Comparison of ENCODE assay signal across 8 cellular contexts in genomic region chr1:966135-966602, GRCh38. TPM values are rescaled to one million over a fixed set of nuclear protein-coding genes. Genes with fewer than 3 reads are reported as not detected.
DNase-seq lines count a peak whose midpoint lies in the region; ATAC-seq and TF ChIP-seq lines count a peak whose summit lies in the region.

PLEKHN1 (plus strand) TSS chr1:966482; CDS start chr1:966532, 50 bp downstream.

- peaks cover 11% of the 10 kb centered on the region for H3K4me1 Mint-ChIP-seq in activated CD8-positive, alpha-beta T cell treated with anti-CD3 and anti-CD28 coated beads for 36 hours (ENCODE audit: low read depth)

- TF ChIP-seq CTCF in activated CD8-positive, alpha-beta T cell treated with anti-CD3 and anti-CD28 coated beads for 36 hours (IDR thresholded peaks at IDR 0.05) = no peak
- no peak for TF ChIP-seq CTCF in sigmoid colon (IDR thresholded peaks at IDR 0.05)

- H3K36me3 ChIP-seq in sigmoid colon = peaks cover 0 to 14% (median 0%) of the 10 kb centered on the region in 4 donors

- 5% methylated on average over 24 of the region's 24 CpGs for WGBS in sigmoid colon, 2 donors

- H3K27me3 ChIP-seq in sigmoid colon = peaks cover 9 to 47% (median 30%) of the 10 kb centered on the region in 3 donors

- peaks cover 0 to 24% (median 19%) of the 10 kb centered on the region in 4 donors for H3K4me1 ChIP-seq in sigmoid colon

- ATAC-seq in HG03460 (IDR thresholded peaks at IDR 0.05; ENCODE audit: unreplicated experiment) (peak; percentile 35), left cardiac atrium (peak; percentile 39 to 62)
- peak; percentile 57 for ATAC-seq in activated CD8-positive, alpha-beta T cell treated with anti-CD3 and anti-CD28 coated beads for 36 hours

- H3K9me3 Mint-ChIP-seq in activated CD8-positive, alpha-beta T cell treated with anti-CD3 and anti-CD28 coated beads for 36 hours = peaks cover 2% of the 10 kb centered on the region

- POLR2A ChIA-PET in activated CD8-positive, alpha-beta T cell treated with anti-CD3 and anti-CD28 coated beads for 36 hours (lab: Charles Lee) = interaction anchor here (0.7 kb wide), 2 partner anchors 10 to 48 kb away, joined by 3 read pairs; partner anchors contain the start of gene ISG15

- intact Hi-C loops in activated CD8-positive, alpha-beta T cell treated with anti-CD3 and anti-CD28 coated beads for 36 hours (cut with micrococcal nuclease) = no loop called here
- intact Hi-C loops in left cardiac atrium (cut with DNase I) (no loop called here), sigmoid colon (cut with DNase I) (no loop called here)

- peaks cover 8% of the 10 kb centered on the region for H3K27me3 Mint-ChIP-seq in activated CD8-positive, alpha-beta T cell treated with anti-CD3 and anti-CD28 coated beads for 36 hours

- H3K27ac Mint-ChIP-seq in activated CD8-positive, alpha-beta T cell treated with anti-CD3 and anti-CD28 coated beads for 36 hours = peak within 1 kb of the TSS; percentile 81

- no peaks in the 10 kb centered on the region for H3K9me3 ChIP-seq in sigmoid colon

- CTCF ChIA-PET in activated CD8-positive, alpha-beta T cell treated with anti-CD3 and anti-CD28 coated beads for 36 hours (lab: Charles Lee) = interaction anchor here (1.0 to 1.7 kb wide), 5 partner anchors 17 to 97 kb away, joined by 4 to 9 read pairs (median 6); no protein-coding TSS in a partner anchor

- peaks cover 10% of the 10 kb centered on the region for H3K36me3 Mint-ChIP-seq in activated CD8-positive, alpha-beta T cell treated with anti-CD3 and anti-CD28 coated beads for 36 hours (ENCODE audit: low read depth)

- peak; percentile 48 for DNase-seq in activated CD4-positive, alpha-beta T cell treated with anti-CD3 and anti-CD28 coated beads for 48 hours
- DNase-seq in activated CD4-positive, alpha-beta T cell treated with anti-CD3 and anti-CD28 coated beads for 4 hours = no peak
- DNase-seq in activated CD8-positive, alpha-beta T cell treated with anti-CD3 and anti-CD28 coated beads for 36 hours = peak; percentile 77
- DNase-seq in left cardiac atrium = peak; percentile 26
- no peak for DNase-seq in sigmoid colon
- no peak for DNase-seq in D341Med (ENCODE audit: low spot score)
- DNase-seq in NCI-H524 (lab: John Stamatoyannopoulos, UW) = no peak

- peak within 1 kb of the TSS in 3 of 4 donors; percentile 41 to 56 (median 46) for H3K27ac ChIP-seq in sigmoid colon

- peak within 1 kb of the TSS; percentile 77 for H3K4me3 Mint-ChIP-seq in activated CD8-positive, alpha-beta T cell treated with anti-CD3 and anti-CD28 coated beads for 36 hours

- no peak for TF ChIP-seq EP300 in sigmoid colon (IDR thresholded peaks at IDR 0.05)

- peak within 1 kb of the TSS; percentile 32 to 65 (median 56) for H3K4me3 ChIP-seq in sigmoid colon

- no peak for TF ChIP-seq POLR2A in sigmoid colon (IDR thresholded peaks at IDR 0.05)

RNA-seq across cellular contexts. Expression of gene PLEKHN1, which starts in this region (rescaled TPM):
- 1 to 10 TPM; 1.0 to 1.3 TPM for total RNA-seq in activated CD8-positive, alpha-beta T cell treated with anti-CD3 and anti-CD28 coated beads for 36 hours
- total RNA-seq in left cardiac atrium (under 1 TPM; 0.38 to 0.50 TPM), sigmoid colon (not detected)
- polyA plus RNA-seq in sigmoid colon = 1 to 10 TPM in 1 of 3 donors, under 1 TPM in 1, not detected in 1; 0.46 to 1.5 TPM

Comparison
In these comparisons a context has a peak if more than half of its experiments do, and no peak if none do; other contexts are left out.
1. DNase-seq: peak in activated CD4-positive, alpha-beta T cell treated with anti-CD3 and anti-CD28 coated beads for 48 hours (single experiment) and activated CD8-positive, alpha-beta T cell treated with anti-CD3 and anti-CD28 coated beads for 36 hours (single experiment); none in activated CD4-positive, alpha-beta T cell treated with anti-CD3 and anti-CD28 coated beads for 4 hours (0 of 2), sigmoid colon (single experiment), D341Med (single experiment) and NCI-H524 (0 of 2).
2. Peak in DNase-seq and ATAC-seq in left cardiac atrium; RNA of the gene not detected or under 1 TPM.
3. Peak in every context shown above with its lines, with median percentiles within 50 percentile points of each other: ATAC-seq.